ENCODE assay signal across 1 cellular context in the genomic region with DNA sequence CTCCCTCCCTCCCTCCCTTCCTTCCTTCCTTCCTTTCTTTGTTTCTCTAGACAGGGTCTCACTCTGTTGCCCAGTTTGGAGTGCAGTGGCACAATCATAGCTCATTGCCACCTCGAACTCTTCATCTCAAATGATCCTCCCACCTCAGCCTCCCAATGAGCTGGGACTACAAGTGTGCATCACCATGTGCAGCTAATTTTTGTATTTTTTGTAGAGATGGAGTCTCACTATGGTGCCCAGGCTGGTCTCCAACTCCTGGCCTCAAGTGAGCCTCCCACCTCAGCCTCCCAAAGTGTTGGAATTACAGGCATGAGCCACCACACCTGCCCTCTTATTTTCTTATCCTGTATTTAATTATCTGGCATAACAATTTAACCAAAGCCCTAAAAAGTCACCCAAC.
A peak's percentile ranks its signal among the peaks of the same experiment; 100 is the strongest.
TF ChIP-seq lines count a peak whose summit lies in the region.

No MANE protein-coding gene starts in this region.

TF ChIP-seq in HepG2, 621 proteins besides CTCF, POLR2A, EP300 and RAD21:
- no peak for TF ChIP-seq RAD51 (IDR thresholded peaks at IDR 0.05; ENCODE audit: borderline replicate concordance)
- TF ChIP-seq, protein P1, sequence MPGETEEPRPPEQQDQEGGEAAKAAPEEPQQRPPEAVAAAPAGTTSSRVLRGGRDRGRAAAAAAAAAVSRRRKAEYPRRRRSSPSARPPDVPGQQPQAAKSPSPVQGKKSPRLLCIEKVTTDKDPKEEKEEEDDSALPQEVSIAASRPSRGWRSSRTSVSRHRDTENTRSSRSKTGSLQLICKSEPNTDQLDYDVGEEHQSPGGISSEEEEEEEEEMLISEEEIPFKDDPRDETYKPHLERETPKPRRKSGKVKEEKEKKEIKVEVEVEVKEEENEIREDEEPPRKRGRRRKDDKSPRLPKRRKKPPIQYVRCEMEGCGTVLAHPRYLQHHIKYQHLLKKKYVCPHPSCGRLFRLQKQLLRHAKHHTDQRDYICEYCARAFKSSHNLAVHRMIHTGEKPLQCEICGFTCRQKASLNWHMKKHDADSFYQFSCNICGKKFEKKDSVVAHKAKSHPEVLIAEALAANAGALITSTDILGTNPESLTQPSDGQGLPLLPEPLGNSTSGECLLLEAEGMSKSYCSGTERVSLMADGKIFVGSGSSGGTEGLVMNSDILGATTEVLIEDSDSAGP (CRISPR knock-in tag; IDR thresholded peaks at IDR 0.05; ENCODE audit: borderline replicate concordance), result no peak
- TF ChIP-seq, protein P2, sequence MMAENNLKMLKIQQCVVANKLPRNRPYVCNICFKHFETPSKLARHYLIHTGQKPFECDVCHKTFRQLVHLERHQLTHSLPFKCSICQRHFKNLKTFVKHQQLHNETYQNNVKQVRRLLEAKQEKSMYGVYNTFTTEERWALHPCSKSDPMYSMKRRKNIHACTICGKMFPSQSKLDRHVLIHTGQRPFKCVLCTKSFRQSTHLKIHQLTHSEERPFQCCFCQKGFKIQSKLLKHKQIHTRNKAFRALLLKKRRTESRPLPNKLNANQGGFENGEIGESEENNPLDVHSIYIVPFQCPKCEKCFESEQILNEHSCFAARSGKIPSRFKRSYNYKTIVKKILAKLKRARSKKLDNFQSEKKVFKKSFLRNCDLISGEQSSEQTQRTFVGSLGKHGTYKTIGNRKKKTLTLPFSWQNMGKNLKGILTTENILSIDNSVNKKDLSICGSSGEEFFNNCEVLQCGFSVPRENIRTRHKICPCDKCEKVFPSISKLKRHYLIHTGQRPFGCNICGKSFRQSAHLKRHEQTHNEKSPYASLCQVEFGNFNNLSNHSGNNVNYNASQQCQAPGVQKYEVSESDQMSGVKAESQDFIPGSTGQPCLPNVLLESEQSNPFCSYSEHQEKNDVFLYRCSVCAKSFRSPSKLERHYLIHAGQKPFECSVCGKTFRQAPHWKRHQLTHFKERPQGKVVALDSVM (CRISPR knock-in tag; IDR thresholded peaks at IDR 0.05), result peak; percentile 78; the same call in 1 of the 2 replicates
- TF ChIP-seq, protein P3, sequence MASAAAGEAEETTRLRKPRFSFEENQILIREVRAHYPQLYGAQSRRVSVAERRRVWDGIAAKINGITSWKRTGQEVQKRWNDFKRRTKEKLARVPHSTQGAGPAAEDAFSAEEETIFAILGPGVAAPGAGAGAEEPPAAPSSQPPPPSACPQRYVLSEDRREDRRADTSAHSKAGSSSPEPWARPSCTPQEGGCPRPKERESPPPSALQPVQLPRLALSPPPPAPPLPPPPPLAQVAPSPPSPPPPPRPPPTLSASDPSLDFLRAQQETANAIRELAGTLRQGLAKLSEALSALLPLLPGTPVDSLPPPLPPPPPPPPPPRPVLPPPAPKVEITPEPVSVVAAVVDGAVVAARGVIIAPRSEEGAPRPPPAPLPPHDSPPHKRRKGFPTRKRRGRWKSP (CRISPR knock-in tag; IDR thresholded peaks at IDR 0.05), result no peak
- no peak for TF ChIP-seq ZKSCAN1 (IDR thresholded peaks at IDR 0.05; ENCODE audit: low read length)
- TF ChIP-seq HOXA9 (CRISPR knock-in tag; IDR thresholded peaks at IDR 0.05; ENCODE audit: borderline replicate concordance), result no peak
